33 cellular contexts compared by ENCODE assay signal in genomic region chr19:16125738-16126495, GRCh38. TPM values are rescaled to one million over a fixed set of nuclear protein-coding genes. Genes with fewer than 3 reads are reported as not detected.
A peak's percentile ranks its signal among the peaks of the same experiment; 100 is the strongest.
DNase-seq lines count a peak whose midpoint lies in the region; ATAC-seq, FAIRE-seq and TF ChIP-seq lines count a peak whose summit lies in the region.
"Had no signal": no experiment of that assay in that cellular context is flagged by ENCODE, and none has a peak within 500 bp of the region (broad histone marks: within the 10 kb centered on the region; RNA-seq: fewer than 3 reads in every experiment).

No MANE protein-coding gene starts in this region.

- no TSS peak for BruUV-seq in K562 (replicated peaks; lab: Mats Ljungman, UMichigan)

- POLR2A ChIA-PET in K562 (lab: Yijun Ruan, JAX) = interaction anchor here (1.1 to 1.2 kb wide), 2 partner anchors 11 to 22 kb away, joined by 4 to 5 read pairs; no protein-coding TSS in a partner anchor

- H4K20me1 ChIP-seq in K562 (replicated peaks; ENCODE audit: control insufficient read depth, insufficient read depth, low read length) = 0 out of 2 replicates have a peak, but pooled peaks cover 3% of the 10 kb centered on the region

- DNase-seq in activated naive CD4-positive, alpha-beta T cell treated with anti-CD3 and anti-CD28 coated beads for 36 hours = no peak
- DNase-seq in activated naive CD4-positive, alpha-beta T cell treated with anti-CD3 and anti-CD28 coated beads, Interleukin-2, amount 10 ng/mL, durations not matched to agents 7 days and 5 days = no peak
- no peak for DNase-seq in K562 (ENCODE audit: extremely low read depth in 1 of 4, low spot score in 3 of 4)
- DNase-seq in stomach = no peak
- DNase-seq in superior temporal gyrus (ENCODE audit: extremely low spot score) = no peak
- no peak for DNase-seq in NCI-H2081 treated with DMSO at 0.1 percent for 48 hours (lab: John Stamatoyannopoulos, UW)
- DNase-seq: activated CD4-positive, alpha-beta T cell treated with anti-CD3 and anti-CD28 coated beads for 36 hours; activated CD8-positive, alpha-beta T cell treated with anti-CD3 and anti-CD28 coated beads, Interleukin-2, amount 10 ng/mL, durations not matched to agents 7 days and 5 days; activated gamma-delta T cell; CD4-positive, alpha-beta T cell; DND-41; Karpas-422; NCI-H1436 treated with DMSO at 0.1 percent for 48 hours; NCI-H2107; NCI-H345; NCI-H69; pancreas; SIG-M5; T-helper 9 cell had no signal

- H3K4me1 ChIP-seq in K562 (replicated peaks in 1 of 2; ENCODE audit: control insufficient read depth in 2 of 2, insufficient read depth in 2 of 2, low read length in 2 of 2) = peaks cover 0 to 13% of the 10 kb centered on the region in 2 experiments; a peak in 2 of 5 replicates
- peaks cover 13 to 14% of the 10 kb centered on the region in 2 donors for H3K4me1 ChIP-seq in mucosa of rectum (ENCODE audit: control insufficient read depth in 2 of 2, insufficient read depth in 2 of 2, low read length in 2 of 2)
- H3K4me1 ChIP-seq in stomach = peaks cover 0 to 5% (median 2%) of the 10 kb centered on the region in 4 donors
- H3K4me1 ChIP-seq: pancreas had no signal

- no peak overlapping the region for H3K27ac ChIP-seq in K562 (ENCODE audit: extremely low read depth, low read depth, low read length)
- peak overlapping the region; percentile 70 to 80 for H3K27ac ChIP-seq in mucosa of rectum (ENCODE audit: low read depth in 2 of 2, low read length in 2 of 2)
- H3K27ac ChIP-seq in stomach = peak overlapping the region in 3 of 5 donors; percentile 11 to 43 (median 38)
- H3K27ac ChIP-seq: hepatocyte, HL-60, pancreas, vagina had no signal

- H3K4me2 ChIP-seq in K562 (ENCODE audit: insufficient read depth, low read length) = no peak overlapping the region
- H3K4me2 ChIP-seq: hepatocyte, smooth muscle cell had no signal

- H3K27me3 ChIP-seq in K562 (ENCODE audit: control insufficient read depth in 2 of 2, insufficient read depth in 2 of 2, low read length in 2 of 2) = no peaks in the 10 kb centered on the region
- no peaks in the 10 kb centered on the region for H3K27me3 ChIP-seq in mucosa of rectum (ENCODE audit: control insufficient read depth in 2 of 2, insufficient read depth in 2 of 2, low read length in 2 of 2)
- no peaks in the 10 kb centered on the region for H3K27me3 ChIP-seq in stomach
- H3K27me3 ChIP-seq: hepatocyte, pancreas, vagina had no signal

- ATAC-seq in K562 (no peak), GM19397 (IDR thresholded peaks at IDR 0.05; ENCODE audit: unreplicated experiment) (no peak)
- ATAC-seq: activated CD4-positive, alpha-beta T cell treated with anti-CD3 and anti-CD28 coated beads for 36 hours; activated CD8-positive, alpha-beta T cell treated with anti-CD3 and anti-CD28 coated beads, Interleukin-2, amount 10 ng/mL, durations not matched to agents 7 days and 5 days; pancreas had no signal

- H3K27ac Mint-ChIP-seq in activated naive CD4-positive, alpha-beta T cell treated with anti-CD3 and anti-CD28 coated beads for 36 hours = peak overlapping the region; percentile 50
- H3K27ac Mint-ChIP-seq in activated naive CD4-positive, alpha-beta T cell treated with anti-CD3 and anti-CD28 coated beads, Interleukin-2, amount 10 ng/mL, durations not matched to agents 7 days and 5 days = no peak overlapping the region
- H3K27ac Mint-ChIP-seq: activated CD4-positive, alpha-beta T cell treated with anti-CD3 and anti-CD28 coated beads for 36 hours; activated CD8-positive, alpha-beta T cell treated with anti-CD3 and anti-CD28 coated beads, Interleukin-2, amount 10 ng/mL, durations not matched to agents 7 days and 5 days; CD4-positive, alpha-beta T cell; stimulated activated naive CD8-positive, alpha-beta T cell treated with anti-CD3 and anti-CD28 coated beads, Interleukin-15, Interleukin-2, amounts not matched to agents 100 ng/mL and 50 ng/mL, for 24 hours had no signal

- H3K4me3 ChIP-seq in K562 = no peak overlapping the region
- no peak overlapping the region for H3K4me3 ChIP-seq in mucosa of rectum (ENCODE audit: low read length in 2 of 2)
- H3K4me3 ChIP-seq in stomach = no peak overlapping the region
- H3K4me3 ChIP-seq: hepatocyte, lung, pancreas, smooth muscle cell, vagina had no signal

- TF ChIP-seq POLR2A in K562 (conservative IDR thresholded peaks at IDR 0.05) (no peak), stomach (IDR thresholded peaks at IDR 0.05) (no peak)

- intact Hi-C loops in activated naive CD4-positive, alpha-beta T cell treated with anti-CD3 and anti-CD28 coated beads for 36 hours (cut with micrococcal nuclease) = no loop called here
- intact Hi-C loops in K562 (cut with micrococcal nuclease) (no loop called here), stomach (cut with DNase I; ENCODE audit: low total_unique reads) (no loop called here)

- no peak for FAIRE-seq in K562 (lab: Jason Lieb, UNC)
- FAIRE-seq: D721Med, endothelial cell of umbilical vein, pancreas, RCC 7860 had no signal

- no peaks in the 10 kb centered on the region for H3K9me3 Mint-ChIP-seq in activated naive CD4-positive, alpha-beta T cell treated with anti-CD3 and anti-CD28 coated beads for 36 hours
- H3K9me3 Mint-ChIP-seq in activated naive CD4-positive, alpha-beta T cell treated with anti-CD3 and anti-CD28 coated beads, Interleukin-2, amount 10 ng/mL, durations not matched to agents 7 days and 5 days = no peaks in the 10 kb centered on the region
- H3K9me3 Mint-ChIP-seq: CD4-positive, alpha-beta T cell; natural killer cell treated with Interleukin-12 subunit alpha and Interleukin-12 subunit beta and Interleukin-15 and Interleukin-18, amount 100 ng/mL, for 72 hours; stimulated activated naive CD8-positive, alpha-beta T cell treated with anti-CD3 and anti-CD28 coated beads, Interleukin-15, Interleukin-2, amounts not matched to agents 100 ng/mL and 50 ng/mL, for 24 hours had no signal

- 81% methylated on average over 10 of the region's 10 CpGs for WGBS in K562 (ENCODE audit: insufficient coverage, low coverage, missing lambda C conversion rate)
- 63 to 76% (median 75%) methylated on average over 8 to 10 of the region's 10 CpGs for WGBS in stomach, 5 donors

- H3K4me1 Mint-ChIP-seq in activated naive CD4-positive, alpha-beta T cell treated with anti-CD3 and anti-CD28 coated beads for 36 hours (ENCODE audit: low read depth) = no peaks in the 10 kb centered on the region
- peaks cover 2% of the 10 kb centered on the region for H3K4me1 Mint-ChIP-seq in activated naive CD4-positive, alpha-beta T cell treated with anti-CD3 and anti-CD28 coated beads, Interleukin-2, amount 10 ng/mL, durations not matched to agents 7 days and 5 days
- H3K4me1 Mint-ChIP-seq: activated CD4-positive, alpha-beta T cell treated with anti-CD3 and anti-CD28 coated beads for 36 hours had no signal

- peaks cover 45% of the 10 kb centered on the region for H3K36me3 Mint-ChIP-seq in activated naive CD4-positive, alpha-beta T cell treated with anti-CD3 and anti-CD28 coated beads for 36 hours (ENCODE audit: low read depth)
- peaks cover 52% of the 10 kb centered on the region for H3K36me3 Mint-ChIP-seq in activated naive CD4-positive, alpha-beta T cell treated with anti-CD3 and anti-CD28 coated beads, Interleukin-2, amount 10 ng/mL, durations not matched to agents 7 days and 5 days

- no peak overlapping the region for H2AFZ ChIP-seq in K562 (ENCODE audit: low read depth, low read length)
- H2AFZ ChIP-seq: hepatocyte had no signal

- H3K9me3 ChIP-seq in K562 (replicated peaks; ENCODE audit: control insufficient read depth, insufficient read depth, low read depth, low read length) (no peaks in the 10 kb centered on the region), mucosa of rectum (ENCODE audit: control insufficient read depth in 2 of 2, low read length in 2 of 2) (no peaks in the 10 kb centered on the region), stomach (no peaks in the 10 kb centered on the region)
- H3K9me3 ChIP-seq: pancreas, vagina had no signal

- H3K9me1 ChIP-seq in K562 (ENCODE audit: control insufficient read depth, insufficient read depth, low read length) = no peaks in the 10 kb centered on the region

- TF ChIP-seq EP300 in K562 (IDR thresholded peaks at IDR 0.05; ENCODE audit: low read length) = no peak
- TF ChIP-seq EP300 in stomach (IDR thresholded peaks at IDR 0.05) = no peak

- no peaks in the 10 kb centered on the region for H3K79me2 ChIP-seq in K562 (ENCODE audit: control insufficient read depth, insufficient read depth, low read length)

- CTCF ChIA-PET in activated naive CD4-positive, alpha-beta T cell treated with anti-CD3 and anti-CD28 coated beads for 36 hours (lab: Charles Lee) = no interaction called here
- CTCF ChIA-PET in activated naive CD4-positive, alpha-beta T cell treated with anti-CD3 and anti-CD28 coated beads, Interleukin-2, amount 10 ng/mL, durations not matched to agents 7 days and 5 days (lab: Charles Lee) = interaction anchor here (1.1 kb wide), 1 partner anchor 10 kb away, joined by 4 read pairs; no protein-coding TSS in a partner anchor
- CTCF ChIA-PET in K562 (lab: Yijun Ruan, JAX; ENCODE audit: low intra/inter-chr PET ratio) = no interaction called here

- TF ChIP-seq CTCF in K562 (IDR thresholded peaks at IDR 0.05 in 2 of 3, conservative IDR thresholded peaks at IDR 0.05 in 1 of 3; ENCODE audit: insufficient read depth in 2 of 3, low read depth in 1 of 3, low read length in 3 of 3) (no peak), stomach (IDR thresholded peaks at IDR 0.05) (no peak)

- H3K9ac ChIP-seq in K562 (ENCODE audit: insufficient read depth in 1 of 2, low read depth in 2 of 2, low read length in 2 of 2) (no peak overlapping the region), mucosa of rectum (ENCODE audit: low read depth in 1 of 2, low read length in 2 of 2) (no peak overlapping the region)

- peaks cover 90% of the 10 kb centered on the region for H3K36me3 ChIP-seq in K562 (ENCODE audit: control insufficient read depth, insufficient read depth, low read length)
- peaks cover 76 to 89% of the 10 kb centered on the region in 2 donors for H3K36me3 ChIP-seq in mucosa of rectum (ENCODE audit: control insufficient read depth in 2 of 2, insufficient read depth in 2 of 2, low read length in 2 of 2)
- H3K36me3 ChIP-seq in stomach = peaks cover 86 to 100% (median 100%) of the 10 kb centered on the region in 4 donors

- no peak overlapping the region for H3K4me3 Mint-ChIP-seq in activated naive CD4-positive, alpha-beta T cell treated with anti-CD3 and anti-CD28 coated beads for 36 hours
- no peak overlapping the region for H3K4me3 Mint-ChIP-seq in activated naive CD4-positive, alpha-beta T cell treated with anti-CD3 and anti-CD28 coated beads, Interleukin-2, amount 10 ng/mL, durations not matched to agents 7 days and 5 days
- H3K4me3 Mint-ChIP-seq: activated CD4-positive, alpha-beta T cell treated with anti-CD3 and anti-CD28 coated beads for 36 hours; activated CD8-positive, alpha-beta T cell treated with anti-CD3 and anti-CD28 coated beads, Interleukin-2, amount 10 ng/mL, durations not matched to agents 7 days and 5 days; CD4-positive, alpha-beta T cell; natural killer cell treated with Interleukin-12 subunit alpha and Interleukin-12 subunit beta and Interleukin-15 and Interleukin-18, amount 100 ng/mL, for 72 hours; stimulated activated naive CD8-positive, alpha-beta T cell treated with anti-CD3 and anti-CD28 coated beads, Interleukin-15, Interleukin-2, amounts not matched to agents 100 ng/mL and 50 ng/mL, for 24 hours had no signal

- in situ Hi-C loops in K562 (cut with MboI) = no loop called here

- TF ChIP-seq RAD21 in K562 (CRISPR knock-in tag; conservative IDR thresholded peaks at IDR 0.05 in 1 of 2, IDR thresholded peaks at IDR 0.05 in 1 of 2) = no peak

- no peaks in the 10 kb centered on the region for H3K27me3 Mint-ChIP-seq in activated naive CD4-positive, alpha-beta T cell treated with anti-CD3 and anti-CD28 coated beads for 36 hours (ENCODE audit: low read depth)
- H3K27me3 Mint-ChIP-seq in activated naive CD4-positive, alpha-beta T cell treated with anti-CD3 and anti-CD28 coated beads, Interleukin-2, amount 10 ng/mL, durations not matched to agents 7 days and 5 days = no peaks in the 10 kb centered on the region
- H3K27me3 Mint-ChIP-seq: activated CD4-positive, alpha-beta T cell treated with anti-CD3 and anti-CD28 coated beads for 36 hours; CD4-positive, alpha-beta T cell; natural killer cell treated with Interleukin-12 subunit alpha and Interleukin-12 subunit beta and Interleukin-15 and Interleukin-18, amount 100 ng/mL, for 72 hours; stimulated activated naive CD8-positive, alpha-beta T cell treated with anti-CD3 and anti-CD28 coated beads, Interleukin-15, Interleukin-2, amounts not matched to agents 100 ng/mL and 50 ng/mL, for 24 hours had no signal

RNA-seq across cellular contexts. Expression of gene RAB8A, which starts 14.2 kb away (rescaled TPM):
- 10 to 100 TPM; 90.5 to 95.2 TPM for total RNA-seq in activated naive CD4-positive, alpha-beta T cell treated with anti-CD3 and anti-CD28 coated beads for 36 hours
- total RNA-seq in K562 (2011; cell fraction: chromatin; rRNA removed; ENCODE audit: low replicate concordance) = 81.6 and 164 TPM in 2 replicates
- total RNA-seq in K562 (2011; cell fraction: nucleolus; rRNA removed) = 94.9 and 99.9 TPM in 2 replicates
- total RNA-seq in K562 (2011; cell fraction: nucleoplasm; rRNA removed) = 96.1 and 105 TPM in 2 replicates
- total RNA-seq in K562 (2014; rRNA removed) = 42.5 and 47.2 TPM in 2 replicates
- total RNA-seq in K562 (2014; rRNA removed; fragmentation: Illumina TruSeq; extraction: Trizol) = 60.2 and 66.7 TPM in 2 replicates
- total RNA-seq in K562 (2015; rRNA removed; fragmentation: Illumina TruSeq; extraction: Trizol) = 92.0 and 102 TPM in 2 replicates
- total RNA-seq in K562 (2021) = 71.9 and 82.7 TPM in 2 replicates
- polyA plus RNA-seq in K562 (2011; rRNA removed) = 45.4 and 66.9 TPM in 2 replicates
- 50.7 and 63.0 TPM in 2 replicates for polyA plus RNA-seq in K562 (2011; cell fraction: cytosol; rRNA removed)
- 33.2 and 35.1 TPM in 2 replicates for polyA plus RNA-seq in K562 (2011; cell fraction: nucleus; rRNA removed)
- polyA plus RNA-seq in K562 (2012) = 34.9 and 92.8 TPM in 2 replicates
- 53.2 and 55.4 TPM in 2 replicates for polyA plus RNA-seq in K562 (2014; fragmentation: Illumina TruSeq; extraction: Trizol)
- polyA plus RNA-seq in K562 (2014; fragmentation: Nextera tagmentation; extraction: Ambion mirVana) = 10 to 100 TPM; 11.2 to 13.9 TPM
- polyA plus RNA-seq in K562 (2014; rRNA removed) = 47.1 and 80.1 TPM in 2 replicates
- 168 and 219 TPM in 2 replicates for polyA minus RNA-seq in K562 (2011; rRNA and poly(A)+ RNA removed)
- polyA minus RNA-seq in K562 (2011; cell fraction: cytosol; rRNA and poly(A)+ RNA removed) = 52.2 and 76.3 TPM in 2 replicates
- polyA minus RNA-seq in K562 (2011; cell fraction: nucleus; rRNA and poly(A)+ RNA removed) = 34.5 and 60.4 TPM in 2 replicates
- total RNA-seq in stomach = 10 to 100 TPM in 3 of 5 donors, 1 to 10 TPM in 2; 1.8 to 49.4 (median 11.2) TPM
- polyA plus RNA-seq in stomach = 10 to 100 TPM; 25.4 to 63.4 (median 39.4) TPM

RNA-seq across cellular contexts. Expression of gene HSH2D, which starts 17.6 kb away (rescaled TPM):
- total RNA-seq in activated naive CD4-positive, alpha-beta T cell treated with anti-CD3 and anti-CD28 coated beads for 36 hours = 10 to 100 TPM; 18.3 to 20.7 TPM
- total RNA-seq in K562 (2011; cell fraction: chromatin; rRNA removed; ENCODE audit: low replicate concordance) = 0.81 TPM in 1 of 2 replicates, not detected in the other
- 0.39 and 0.67 TPM in 2 replicates for total RNA-seq in K562 (2011; cell fraction: nucleolus; rRNA removed)
- total RNA-seq in K562 (2011; cell fraction: nucleoplasm; rRNA removed) = 0.37 TPM in 1 of 2 replicates, not detected in the other
- total RNA-seq in K562 (2014; rRNA removed) (0.18 and 0.29 TPM in 2 replicates), K562 (2014; rRNA removed; fragmentation: Illumina TruSeq; extraction: Trizol) (0.15 and 0.19 TPM in 2 replicates), K562 (2015; rRNA removed; fragmentation: Illumina TruSeq; extraction: Trizol) (1.1 TPM in 2 replicates), K562 (2021) (0.16 and 0.42 TPM in 2 replicates), stomach (10 to 100 TPM in 3 of 5 donors, 1 to 10 TPM in 2; 6.2 to 24.5 (median 10.6) TPM)
- polyA plus RNA-seq in K562 (2011; rRNA removed) (0.33 and 0.39 TPM in 2 replicates), K562 (2014; fragmentation: Illumina TruSeq; extraction: Trizol) (0.30 and 0.42 TPM in 2 replicates), K562 (2014; fragmentation: Nextera tagmentation; extraction: Ambion mirVana) (under 1 TPM in 1 of 2 experiments, not detected in 1; 0.03 TPM), K562 (2014; rRNA removed) (0.12 and 0.37 TPM in 2 replicates), stomach (10 to 100 TPM in 1 of 3 donors, 1 to 10 TPM in 2; 8.2 to 17.7 (median 8.2) TPM)
- 0.44 and 0.69 TPM in 2 replicates for polyA plus RNA-seq in K562 (2011; cell fraction: cytosol; rRNA removed)
- 0.68 and 0.69 TPM in 2 replicates for polyA plus RNA-seq in K562 (2011; cell fraction: nucleus; rRNA removed)
- polyA plus RNA-seq in K562 (2012) = 0.40 and 3.0 TPM in 2 replicates
- polyA minus RNA-seq in K562 (2011; rRNA and poly(A)+ RNA removed) = 0.09 TPM in 1 of 2 replicates, not detected in the other
- not detected in 2 replicates for polyA minus RNA-seq in K562 (2011; cell fraction: cytosol; rRNA and poly(A)+ RNA removed)
- polyA minus RNA-seq in K562 (2011; cell fraction: nucleus; rRNA and poly(A)+ RNA removed) = 0.22 and 0.27 TPM in 2 replicates
- total RNA-seq: A172, endothelial cell of umbilical vein, H4, smooth muscle cell had no signal
- polyA plus RNA-seq: endothelial cell of umbilical vein had no signal

RNA-seq across cellular contexts. Expression of gene CIB3, which starts 47.4 kb away (rescaled TPM):
- total RNA-seq in activated naive CD4-positive, alpha-beta T cell treated with anti-CD3 and anti-CD28 coated beads for 36 hours = not detected
- not detected in 2 replicates for total RNA-seq in K562 (2011; cell fraction: chromatin; rRNA removed; ENCODE audit: low replicate concordance)
- total RNA-seq in K562 (2011; cell fraction: nucleolus; rRNA removed) = not detected in 2 replicates
- total RNA-seq in K562 (2011; cell fraction: nucleoplasm; rRNA removed) = not detected in 2 replicates
- total RNA-seq in K562 (2014; rRNA removed) (not detected in 2 replicates), K562 (2014; rRNA removed; fragmentation: Illumina TruSeq; extraction: Trizol) (not detected in 2 replicates), K562 (2015; rRNA removed; fragmentation: Illumina TruSeq; extraction: Trizol) (not detected in 2 replicates), K562 (2021) (not detected in 2 replicates), stomach (not detected)
- polyA plus RNA-seq in K562 (2011; rRNA removed) (not detected in 2 replicates), K562 (2014; fragmentation: Illumina TruSeq; extraction: Trizol) (not detected in 2 replicates), K562 (2014; fragmentation: Nextera tagmentation; extraction: Ambion mirVana) (under 1 TPM in 1 of 2 experiments, not detected in 1; 0.08 TPM), K562 (2014; rRNA removed) (0.13 TPM in 1 of 2 replicates, not detected in the other), stomach (not detected)
- polyA plus RNA-seq in K562 (2011; cell fraction: cytosol; rRNA removed) = not detected in 2 replicates
- polyA plus RNA-seq in K562 (2011; cell fraction: nucleus; rRNA removed) = not detected in 2 replicates
- not detected in 2 replicates for polyA plus RNA-seq in K562 (2012)
- polyA minus RNA-seq in K562 (2011; rRNA and poly(A)+ RNA removed) = not detected in 2 replicates
- not detected in 2 replicates for polyA minus RNA-seq in K562 (2011; cell fraction: cytosol; rRNA and poly(A)+ RNA removed)
- polyA minus RNA-seq in K562 (2011; cell fraction: nucleus; rRNA and poly(A)+ RNA removed) = not detected in 2 replicates
- total RNA-seq: A172; activated CD4-positive, alpha-beta T cell treated with anti-CD3 and anti-CD28 coated beads for 36 hours; activated CD8-positive, alpha-beta T cell treated with anti-CD3 and anti-CD28 coated beads, Interleukin-2, amount 10 ng/mL, durations not matched to agents 7 days and 5 days; CD4-positive, alpha-beta T cell; endothelial cell of umbilical vein; H4; hepatocyte; lung; pancreas; smooth muscle cell; vagina had no signal
- polyA plus RNA-seq: endothelial cell of umbilical vein, hepatocyte, pancreas, smooth muscle cell had no signal

RNA-seq across cellular contexts. Expression of gene TPM4, which starts 49.6 kb away (rescaled TPM):
- 100 to 1,000 TPM; 240 to 254 TPM for total RNA-seq in activated naive CD4-positive, alpha-beta T cell treated with anti-CD3 and anti-CD28 coated beads for 36 hours
- total RNA-seq in K562 (2011; cell fraction: chromatin; rRNA removed; ENCODE audit: low replicate concordance) = 73.0 and 113 TPM in 2 replicates
- total RNA-seq in K562 (2011; cell fraction: nucleolus; rRNA removed) = 52.4 and 58.9 TPM in 2 replicates
- 66.6 and 115 TPM in 2 replicates for total RNA-seq in K562 (2011; cell fraction: nucleoplasm; rRNA removed)
- total RNA-seq in K562 (2014; rRNA removed) = 76.3 and 82.9 TPM in 2 replicates
- total RNA-seq in K562 (2014; rRNA removed; fragmentation: Illumina TruSeq; extraction: Trizol) = 81.8 and 91.3 TPM in 2 replicates
- total RNA-seq in K562 (2015; rRNA removed; fragmentation: Illumina TruSeq; extraction: Trizol) = 106 and 111 TPM in 2 replicates
- 61.2 and 63.6 TPM in 2 replicates for total RNA-seq in K562 (2021)
- 104 and 126 TPM in 2 replicates for polyA plus RNA-seq in K562 (2011; rRNA removed)
- polyA plus RNA-seq in K562 (2011; cell fraction: cytosol; rRNA removed) = 36.8 and 82.5 TPM in 2 replicates
- 30.6 and 46.4 TPM in 2 replicates for polyA plus RNA-seq in K562 (2011; cell fraction: nucleus; rRNA removed)
- 90.1 and 265 TPM in 2 replicates for polyA plus RNA-seq in K562 (2012)
- polyA plus RNA-seq in K562 (2014; fragmentation: Illumina TruSeq; extraction: Trizol) = 87.6 and 108 TPM in 2 replicates
- polyA plus RNA-seq in K562 (2014; fragmentation: Nextera tagmentation; extraction: Ambion mirVana) = 10 to 100 TPM; 28.1 to 34.0 TPM
- 77.4 and 86.3 TPM in 2 replicates for polyA plus RNA-seq in K562 (2014; rRNA removed)
- 79.9 and 121 TPM in 2 replicates for polyA minus RNA-seq in K562 (2011; rRNA and poly(A)+ RNA removed)
- 31.3 and 61.1 TPM in 2 replicates for polyA minus RNA-seq in K562 (2011; cell fraction: cytosol; rRNA and poly(A)+ RNA removed)
- 17.5 and 35.4 TPM in 2 replicates for polyA minus RNA-seq in K562 (2011; cell fraction: nucleus; rRNA and poly(A)+ RNA removed)
- total RNA-seq in stomach = 100 to 1,000 TPM; 167 to 609 (median 275) TPM
- 100 to 1,000 TPM; 185 to 475 (median 427) TPM for polyA plus RNA-seq in stomach

RNA-seq across cellular contexts. Expression of gene FAM32A, which starts 59.3 kb away (rescaled TPM):
- total RNA-seq in activated naive CD4-positive, alpha-beta T cell treated with anti-CD3 and anti-CD28 coated beads for 36 hours = 10 to 100 TPM; 38.2 to 41.9 TPM
- 14.8 and 20.8 TPM in 2 replicates for total RNA-seq in K562 (2011; cell fraction: chromatin; rRNA removed; ENCODE audit: low replicate concordance)
- total RNA-seq in K562 (2011; cell fraction: nucleolus; rRNA removed) = 14.2 and 16.1 TPM in 2 replicates
- 18.8 and 21.6 TPM in 2 replicates for total RNA-seq in K562 (2011; cell fraction: nucleoplasm; rRNA removed)
- 94.5 and 95.8 TPM in 2 replicates for total RNA-seq in K562 (2014; rRNA removed)
- 54.5 and 57.2 TPM in 2 replicates for total RNA-seq in K562 (2014; rRNA removed; fragmentation: Illumina TruSeq; extraction: Trizol)
- 70.9 and 73.7 TPM in 2 replicates for total RNA-seq in K562 (2015; rRNA removed; fragmentation: Illumina TruSeq; extraction: Trizol)
- total RNA-seq in K562 (2021) = 44.9 and 45.9 TPM in 2 replicates
- 82.6 and 96.7 TPM in 2 replicates for polyA plus RNA-seq in K562 (2011; rRNA removed)
- polyA plus RNA-seq in K562 (2011; cell fraction: cytosol; rRNA removed) = 84.9 and 85.1 TPM in 2 replicates
- 37.5 and 41.1 TPM in 2 replicates for polyA plus RNA-seq in K562 (2011; cell fraction: nucleus; rRNA removed)
- 50.8 and 60.4 TPM in 2 replicates for polyA plus RNA-seq in K562 (2012)
- polyA plus RNA-seq in K562 (2014; fragmentation: Illumina TruSeq; extraction: Trizol) = 76.2 and 77.8 TPM in 2 replicates
- 10 to 100 TPM; 30.7 to 43.0 TPM for polyA plus RNA-seq in K562 (2014; fragmentation: Nextera tagmentation; extraction: Ambion mirVana)
- polyA plus RNA-seq in K562 (2014; rRNA removed) = 94.5 and 102 TPM in 2 replicates
- 28.1 and 34.6 TPM in 2 replicates for polyA minus RNA-seq in K562 (2011; rRNA and poly(A)+ RNA removed)
- 14.7 and 21.1 TPM in 2 replicates for polyA minus RNA-seq in K562 (2011; cell fraction: cytosol; rRNA and poly(A)+ RNA removed)
- polyA minus RNA-seq in K562 (2011; cell fraction: nucleus; rRNA and poly(A)+ RNA removed) = 6.2 and 10.3 TPM in 2 replicates
- total RNA-seq in stomach = 100 to 1,000 TPM in 2 of 5 donors, 10 to 100 TPM in 2, 1 to 10 TPM in 1; 8.2 to 175 (median 61.0) TPM
- 100 to 1,000 TPM in 2 of 3 donors, 10 to 100 TPM in 1; 77.5 to 145 (median 102) TPM for polyA plus RNA-seq in stomach
